ENCODE assay signal across 9 cellular contexts in genomic region chr10:11335167-11335652, GRCh38.
DNase-seq lines count a peak whose midpoint lies in the region; ATAC-seq, FAIRE-seq and TF ChIP-seq lines count a peak whose summit lies in the region.
"Had no signal": no experiment of that assay in that cellular context is flagged by ENCODE, and none has a peak within 500 bp of the region (broad histone marks: within the 10 kb centered on the region; RNA-seq: fewer than 3 reads in every experiment).

No MANE protein-coding gene starts in this region.

- no peak for FAIRE-seq in astrocyte (lab: Jason Lieb, UNC)

- H4K20me1 ChIP-seq in astrocyte (ENCODE audit: insufficient read depth, low read length), result no peaks in the 10 kb centered on the region

- intact Hi-C loops in CD4-positive, alpha-beta memory T cell (cut with micrococcal nuclease), result loop anchor here (5.0 kb wide), 1 partner anchor 67 kb away; no protein-coding TSS in a partner anchor
- intact Hi-C loops in transverse colon (cut with DNase I; ENCODE audit: low total_unique reads), result no loop called here

- 72 to 78% methylated on average over 5 to 10 of the region's 12 CpGs for WGBS in mesodermal cell (ENCODE audit: insufficient coverage in 2 of 2), 2 experiments
- WGBS in transverse colon (ENCODE audit: low coverage in 1 of 2), 2 donors, result 72 to 81% methylated on average over 8 to 12 of the region's 12 CpGs

- TF ChIP-seq CTCF in astrocyte (IDR thresholded peaks at IDR 0.05; ENCODE audit: insufficient read depth, low read depth, low read length), result no peak
- TF ChIP-seq CTCF in transverse colon (IDR thresholded peaks at IDR 0.05), result no peak

- no peak overlapping the region for H3K4me3 ChIP-seq in CD4-positive, alpha-beta memory T cell (ENCODE audit: low read length in 2 of 2)
- H3K4me3 ChIP-seq in astrocyte (ENCODE audit: insufficient read depth, low read depth, low read length), result no peak overlapping the region
- H3K4me3 ChIP-seq in mesodermal cell (ENCODE audit: extremely low read depth, insufficient read depth, low read length, poor library complexity, severe bottlenecking), result no peak overlapping the region
- no peak overlapping the region for H3K4me3 ChIP-seq in transverse colon
- H3K4me3 ChIP-seq: SJSA1 had no signal

- H3K4me1 Mint-ChIP-seq in CD4-positive, alpha-beta memory T cell, result peaks cover 10 to 39% (median 24%) of the 10 kb centered on the region in 4 donors
- H3K4me1 Mint-ChIP-seq in astrocyte (ENCODE audit: low read depth, unreplicated experiment), result peaks cover 29% of the 10 kb centered on the region

- CTCF ChIA-PET in CD4-positive, alpha-beta memory T cell (lab: Charles Lee; ENCODE audit: partially characterized antibody), result interaction anchor here (0.6 kb wide), 1 partner anchor 652 kb away, joined by 5 read pairs; no protein-coding TSS in a partner anchor

- no peaks in the 10 kb centered on the region for H3K9me3 ChIP-seq in CD4-positive, alpha-beta memory T cell (ENCODE audit: control insufficient read depth in 1 of 2, low read length in 2 of 2)
- H3K9me3 ChIP-seq in astrocyte (ENCODE audit: insufficient read depth, low read depth, low read length) (no peaks in the 10 kb centered on the region), mesodermal cell (ENCODE audit: control insufficient read depth, low read length) (no peaks in the 10 kb centered on the region), transverse colon (no peaks in the 10 kb centered on the region)
- H3K9me3 ChIP-seq: SJSA1 had no signal

- no peak overlapping the region for H2AFZ ChIP-seq in astrocyte (ENCODE audit: low read depth, low read length)

- no peak for DNase-seq in CD4-positive, alpha-beta memory T cell
- DNase-seq in astrocyte (ENCODE audit: low read depth), result peak; percentile 39
- no peak for DNase-seq in effector CD4-positive, alpha-beta T cell
- no peak for DNase-seq in GOT3 (lab: John Stamatoyannopoulos, UW)
- no peak for DNase-seq in transverse colon
- no peak for DNase-seq in ureter (ENCODE audit: low spot score)

- no peak for TF ChIP-seq EP300 in transverse colon (IDR thresholded peaks at IDR 0.05; ENCODE audit: low read depth)

- peak overlapping the region in 6 of 7 donors; percentile 26 to 87 (median 80) for H3K27ac Mint-ChIP-seq in CD4-positive, alpha-beta memory T cell
- H3K27ac Mint-ChIP-seq in astrocyte (ENCODE audit: unreplicated experiment), result no peak overlapping the region

- H3K27me3 Mint-ChIP-seq in CD4-positive, alpha-beta memory T cell, result no peaks in the 10 kb centered on the region
- H3K27me3 Mint-ChIP-seq in astrocyte (ENCODE audit: low read depth, unreplicated experiment), result no peaks in the 10 kb centered on the region

- peak overlapping the region in 2 of 8 donors; percentile 12 to 44 for H3K4me3 Mint-ChIP-seq in CD4-positive, alpha-beta memory T cell
- no peak overlapping the region for H3K4me3 Mint-ChIP-seq in astrocyte (ENCODE audit: unreplicated experiment)

- H3K4me2 ChIP-seq in astrocyte (ENCODE audit: low read length), result no peak overlapping the region

- no peak for TF ChIP-seq POLR2A in transverse colon (IDR thresholded peaks at IDR 0.05)

- no peak overlapping the region for H3K9ac ChIP-seq in astrocyte (ENCODE audit: low read length)

- peaks cover 31 to 48% of the 10 kb centered on the region in 2 donors for H3K36me3 Mint-ChIP-seq in CD4-positive, alpha-beta memory T cell
- H3K36me3 Mint-ChIP-seq in astrocyte (ENCODE audit: low read depth, unreplicated experiment), result peaks cover 5% of the 10 kb centered on the region

- H3K27me3 ChIP-seq in CD4-positive, alpha-beta memory T cell (ENCODE audit: insufficient read depth, low read length), result no peaks in the 10 kb centered on the region
- no peaks in the 10 kb centered on the region for H3K27me3 ChIP-seq in astrocyte (ENCODE audit: insufficient read depth, low read length)
- no peaks in the 10 kb centered on the region for H3K27me3 ChIP-seq in transverse colon
- H3K27me3 ChIP-seq: SJSA1 had no signal

- POLR2A ChIA-PET in CD4-positive, alpha-beta memory T cell (lab: Charles Lee; ENCODE audit: partially characterized antibody), result no interaction called here

- in situ Hi-C loops in transverse colon (cut with MboI; ENCODE audit: low pct_ligation_motif_present in 1 of 4, low pct_unique_long_range_greater_than_20kb in 1 of 4, low sequenced_read_pairs in 3 of 4), result no loop called here

- ATAC-seq in HG03342 (IDR thresholded peaks at IDR 0.05; ENCODE audit: unreplicated experiment), result peak; percentile 42

- peaks cover 0 to 9% (median 0%) of the 10 kb centered on the region in 8 donors for H3K9me3 Mint-ChIP-seq in CD4-positive, alpha-beta memory T cell
- H3K9me3 Mint-ChIP-seq in astrocyte (ENCODE audit: unreplicated experiment), result no peaks in the 10 kb centered on the region

- no peaks in the 10 kb centered on the region for H3K4me1 ChIP-seq in CD4-positive, alpha-beta memory T cell (ENCODE audit: insufficient read depth, low read length)
- peaks cover 6% of the 10 kb centered on the region for H3K4me1 ChIP-seq in astrocyte (ENCODE audit: insufficient read depth, low read length)
- peaks cover 61% of the 10 kb centered on the region for H3K4me1 ChIP-seq in mesodermal cell (ENCODE audit: control insufficient read depth, insufficient read depth, low read length, poor library complexity, severe bottlenecking)
- H3K4me1 ChIP-seq in transverse colon, result peaks cover 0 to 8% (median 0%) of the 10 kb centered on the region in 4 donors

- no peak overlapping the region for H3K27ac ChIP-seq in CD4-positive, alpha-beta memory T cell (ENCODE audit: low read depth, low read length)
- H3K27ac ChIP-seq in astrocyte (ENCODE audit: low read depth, low read length) (peak overlapping the region; percentile 28), mesodermal cell (ENCODE audit: low read depth, low read length, severe bottlenecking) (peak overlapping the region; percentile 73), transverse colon (no peak overlapping the region)
- H3K27ac ChIP-seq: SJSA1 had no signal

- H3K79me2 ChIP-seq in astrocyte (ENCODE audit: insufficient read depth, low read length), result no peaks in the 10 kb centered on the region

- H3K36me3 ChIP-seq in CD4-positive, alpha-beta memory T cell (ENCODE audit: insufficient read depth, low read length), result peaks cover 29% of the 10 kb centered on the region
- H3K36me3 ChIP-seq in astrocyte (ENCODE audit: insufficient read depth, low read length) (no peaks in the 10 kb centered on the region), mesodermal cell (ENCODE audit: control insufficient read depth, insufficient read depth, low read length) (no peaks in the 10 kb centered on the region), transverse colon (peaks cover 0 to 14% (median 0%) of the 10 kb centered on the region in 4 donors)
- H3K36me3 ChIP-seq: SJSA1 had no signal

Comparison
In these comparisons a context has a peak if more than half of its experiments do, and no peak if none do; other contexts are left out.
1. H3K27ac ChIP-seq: peak in astrocyte (single experiment) and mesodermal cell (single experiment); none in CD4-positive, alpha-beta memory T cell (single experiment) and transverse colon (0 of 4).